8 cellular contexts compared by ENCODE assay signal in the genomic region with DNA sequence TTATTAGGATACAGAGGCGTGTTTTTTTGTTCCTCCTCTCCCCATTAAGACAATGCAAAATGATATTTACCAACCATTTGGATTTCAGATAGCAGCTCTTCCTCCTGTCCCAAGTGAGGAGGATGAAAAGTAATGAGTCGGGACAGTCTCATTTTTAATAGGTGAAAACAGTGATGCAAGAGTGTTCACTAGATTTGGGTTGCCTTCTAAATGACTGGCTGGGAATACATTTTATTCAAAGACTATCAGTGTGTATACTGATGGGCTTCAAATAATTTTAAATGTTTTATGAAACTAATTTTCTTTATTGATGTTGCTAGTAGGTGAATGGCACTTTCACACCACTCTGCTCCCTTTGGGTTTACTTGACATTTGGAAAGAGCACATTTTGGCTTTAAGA. TPM values are rescaled to one million over a fixed set of nuclear protein-coding genes. Genes with fewer than 3 reads are reported as not detected.
DNase-seq lines count a peak whose midpoint lies in the region; ATAC-seq and TF ChIP-seq lines count a peak whose summit lies in the region.

No MANE protein-coding gene starts in this region.

- H3K27me3 ChIP-seq in hepatocyte, result no peaks in the 10 kb centered on the region

- intact Hi-C loops in activated CD4-positive, alpha-beta memory T cell treated with anti-CD3 and anti-CD28 coated beads for 36 hours (cut with micrococcal nuclease), result loop anchor here (10.0 kb wide), 1 partner anchor 774 kb away; the partner anchor contains the start of genes DTL and INTS7

- no peaks in the 10 kb centered on the region for H3K9me2 ChIP-seq in hepatocyte (replicated peaks; ENCODE audit: insufficient read depth)

- peaks cover 24% of the 10 kb centered on the region for H3K4me1 Mint-ChIP-seq in activated CD4-positive, alpha-beta memory T cell treated with anti-CD3 and anti-CD28 coated beads for 36 hours (ENCODE audit: low read depth)
- peaks cover 19% of the 10 kb centered on the region for H3K4me1 Mint-ChIP-seq in stimulated activated effector memory CD8-positive, alpha-beta T cell treated with anti-CD3 and anti-CD28 coated beads, Interleukin-12 subunit alpha, Interleukin-12 subunit beta, amount 100 ng/mL, for 72 hours

- no peak for TF ChIP-seq CTCF in HEK293 (tag by site-specific recombination; IDR thresholded peaks at IDR 0.05)
- no peak for TF ChIP-seq CTCF in hepatocyte (IDR thresholded peaks at IDR 0.05; ENCODE audit: poor library complexity)

- H3K27me3 Mint-ChIP-seq in activated CD4-positive, alpha-beta memory T cell treated with anti-CD3 and anti-CD28 coated beads for 36 hours, result no peaks in the 10 kb centered on the region

- H3K4me3 ChIP-seq in HEK293 (ENCODE audit: low read depth, low read length), result peak overlapping the region; percentile 97
- H3K4me3 ChIP-seq in hepatocyte, result peak overlapping the region; percentile 96

- H3K4me1 ChIP-seq in HEK293 (ENCODE audit: control insufficient read depth, insufficient read depth, low read length), result no peaks in the 10 kb centered on the region
- H3K4me1 ChIP-seq in hepatocyte (ENCODE audit: insufficient read depth), result peaks cover 19% of the 10 kb centered on the region

- peaks cover 15% of the 10 kb centered on the region for H3K36me3 Mint-ChIP-seq in activated CD4-positive, alpha-beta memory T cell treated with anti-CD3 and anti-CD28 coated beads for 36 hours
- H3K36me3 Mint-ChIP-seq in stimulated activated effector memory CD8-positive, alpha-beta T cell treated with anti-CD3 and anti-CD28 coated beads, Interleukin-12 subunit alpha, Interleukin-12 subunit beta, amount 100 ng/mL, for 72 hours, result peaks cover 67% of the 10 kb centered on the region

- H3K27ac Mint-ChIP-seq in activated CD4-positive, alpha-beta memory T cell treated with anti-CD3 and anti-CD28 coated beads for 36 hours, result peak overlapping the region; percentile 70
- peak overlapping the region; percentile 84 for H3K27ac Mint-ChIP-seq in stimulated activated effector memory CD8-positive, alpha-beta T cell treated with anti-CD3 and anti-CD28 coated beads, Interleukin-12 subunit alpha, Interleukin-12 subunit beta, amount 100 ng/mL, for 72 hours

- H3K9me3 Mint-ChIP-seq in activated CD4-positive, alpha-beta memory T cell treated with anti-CD3 and anti-CD28 coated beads for 36 hours, result no peaks in the 10 kb centered on the region
- H3K9me3 Mint-ChIP-seq in stimulated activated effector memory CD8-positive, alpha-beta T cell treated with anti-CD3 and anti-CD28 coated beads, Interleukin-12 subunit alpha, Interleukin-12 subunit beta, amount 100 ng/mL, for 72 hours, result no peaks in the 10 kb centered on the region

- H3K79me2 ChIP-seq in hepatocyte, result peaks cover 47% of the 10 kb centered on the region

- no peaks in the 10 kb centered on the region; a peak in 2 of 3 replicates for H3K36me3 ChIP-seq in HEK293 (ENCODE audit: control insufficient read depth in 2 of 2, insufficient read depth in 1 of 2, low read length in 2 of 2)
- H3K36me3 ChIP-seq in hepatocyte (replicated peaks; ENCODE audit: insufficient read depth, low read depth), result no peaks in the 10 kb centered on the region

- CTCF ChIA-PET in HEK293 (lab: Yijun Ruan, JAX), result interaction anchor here (0.8 to 1.1 kb wide), 2 partner anchors 15 to 127 kb away, joined by 3 read pairs; partner anchors contain the start of gene KCNH1
- CTCF ChIA-PET in activated CD4-positive, alpha-beta memory T cell treated with anti-CD3 and anti-CD28 coated beads for 36 hours (lab: Charles Lee), result interaction anchor here (0.9 to 1.8 kb wide), 3 partner anchors 17 to 254 kb away, joined by 3 to 4 read pairs (median 4); no protein-coding TSS in a partner anchor

- H3K4me2 ChIP-seq in hepatocyte, result peak overlapping the region; percentile 85

- no peaks in the 10 kb centered on the region for H3K9me3 ChIP-seq in HEK293 (ENCODE audit: control insufficient read depth, insufficient read depth, low read depth, low read length)
- no peaks in the 10 kb centered on the region for H3K9me3 ChIP-seq in hepatocyte (ENCODE audit: low read depth)

- no peak for ATAC-seq in stimulated activated effector memory CD8-positive, alpha-beta T cell treated with anti-CD3 and anti-CD28 coated beads, Interleukin-12 subunit alpha, Interleukin-12 subunit beta, amount 100 ng/mL, for 72 hours
- ATAC-seq in GM19397 (IDR thresholded peaks at IDR 0.05; ENCODE audit: unreplicated experiment), result no peak

- POLR2A ChIA-PET in HEK293 (lab: Yijun Ruan, JAX), result interaction anchor here (1.0 kb wide), 1 partner anchor 17 kb away, joined by 3 read pairs; no protein-coding TSS in a partner anchor
- POLR2A ChIA-PET in activated CD4-positive, alpha-beta memory T cell treated with anti-CD3 and anti-CD28 coated beads for 36 hours (lab: Charles Lee), result interaction anchor here (0.6 to 2.0 kb wide), 6 partner anchors 22 to 155 kb away, joined by 3 to 6 read pairs (median 3); no protein-coding TSS in a partner anchor

- 50% methylated on average over 2 of the region's 2 CpGs for WGBS in hepatocyte (ENCODE audit: low lambda C conversion rate, missing lambda C conversion rate)

- peak overlapping the region; percentile 36 for H2AFZ ChIP-seq in hepatocyte

- peaks cover 5% of the 10 kb centered on the region for H4K20me1 ChIP-seq in hepatocyte (ENCODE audit: insufficient read depth, poor library complexity, severe bottlenecking)

- peak overlapping the region; percentile 69; the same call in 1 of the 2 replicates for H3K27ac ChIP-seq in HEK293 (ENCODE audit: extremely low read depth, low read depth, low read length)
- peak overlapping the region; percentile 73 for H3K27ac ChIP-seq in hepatocyte

- peak overlapping the region; percentile 83 for H3K4me3 Mint-ChIP-seq in activated CD4-positive, alpha-beta memory T cell treated with anti-CD3 and anti-CD28 coated beads for 36 hours
- H3K4me3 Mint-ChIP-seq in stimulated activated effector memory CD8-positive, alpha-beta T cell treated with anti-CD3 and anti-CD28 coated beads, Interleukin-12 subunit alpha, Interleukin-12 subunit beta, amount 100 ng/mL, for 72 hours, result peak overlapping the region; percentile 94

- no peak for DNase-seq in activated CD4-positive, alpha-beta memory T cell treated with anti-CD3 and anti-CD28 coated beads for 36 hours
- no peak for DNase-seq in hepatocyte (ENCODE audit: low spot score)
- no peak for DNase-seq in stimulated activated effector memory CD8-positive, alpha-beta T cell treated with anti-CD3 and anti-CD28 coated beads, Interleukin-12 subunit alpha, Interleukin-12 subunit beta, amount 100 ng/mL, for 72 hours (ENCODE audit: low spot score in 2 of 2)
- DNase-seq in 8988T, result no peak
- no peak for DNase-seq in SW 1271 (lab: John Stamatoyannopoulos, UW)
- no peak for DNase-seq in ureter (ENCODE audit: low spot score)

TF ChIP-seq in HEK293, 187 proteins besides CTCF, POLR2A, EP300 and RAD21 (continues in another document):
- TF ChIP-seq PRDM1 (tag by site-specific recombination; IDR thresholded peaks at IDR 0.05) (peak; percentile 56), PRDM6 (tag by site-specific recombination; IDR thresholded peaks at IDR 0.05) (no peak), ZBTB17 (tag by site-specific recombination; IDR thresholded peaks at IDR 0.05) (no peak), KLF8 (tag by site-specific recombination; IDR thresholded peaks at IDR 0.05) (no peak), ZNF391 (tag by site-specific recombination; IDR thresholded peaks at IDR 0.05; ENCODE audit: borderline replicate concordance, low read depth) (no peak), ZNF19 (tag by site-specific recombination; IDR thresholded peaks at IDR 0.05; ENCODE audit: low read depth) (no peak), ZNF521 (tag by site-specific recombination; IDR thresholded peaks at IDR 0.05) (no peak), ZNF2 (tag by site-specific recombination; IDR thresholded peaks at IDR 0.05) (no peak), OSR2 (tag by site-specific recombination; IDR thresholded peaks at IDR 0.05) (no peak)
- TF ChIP-seq, protein P1, sequence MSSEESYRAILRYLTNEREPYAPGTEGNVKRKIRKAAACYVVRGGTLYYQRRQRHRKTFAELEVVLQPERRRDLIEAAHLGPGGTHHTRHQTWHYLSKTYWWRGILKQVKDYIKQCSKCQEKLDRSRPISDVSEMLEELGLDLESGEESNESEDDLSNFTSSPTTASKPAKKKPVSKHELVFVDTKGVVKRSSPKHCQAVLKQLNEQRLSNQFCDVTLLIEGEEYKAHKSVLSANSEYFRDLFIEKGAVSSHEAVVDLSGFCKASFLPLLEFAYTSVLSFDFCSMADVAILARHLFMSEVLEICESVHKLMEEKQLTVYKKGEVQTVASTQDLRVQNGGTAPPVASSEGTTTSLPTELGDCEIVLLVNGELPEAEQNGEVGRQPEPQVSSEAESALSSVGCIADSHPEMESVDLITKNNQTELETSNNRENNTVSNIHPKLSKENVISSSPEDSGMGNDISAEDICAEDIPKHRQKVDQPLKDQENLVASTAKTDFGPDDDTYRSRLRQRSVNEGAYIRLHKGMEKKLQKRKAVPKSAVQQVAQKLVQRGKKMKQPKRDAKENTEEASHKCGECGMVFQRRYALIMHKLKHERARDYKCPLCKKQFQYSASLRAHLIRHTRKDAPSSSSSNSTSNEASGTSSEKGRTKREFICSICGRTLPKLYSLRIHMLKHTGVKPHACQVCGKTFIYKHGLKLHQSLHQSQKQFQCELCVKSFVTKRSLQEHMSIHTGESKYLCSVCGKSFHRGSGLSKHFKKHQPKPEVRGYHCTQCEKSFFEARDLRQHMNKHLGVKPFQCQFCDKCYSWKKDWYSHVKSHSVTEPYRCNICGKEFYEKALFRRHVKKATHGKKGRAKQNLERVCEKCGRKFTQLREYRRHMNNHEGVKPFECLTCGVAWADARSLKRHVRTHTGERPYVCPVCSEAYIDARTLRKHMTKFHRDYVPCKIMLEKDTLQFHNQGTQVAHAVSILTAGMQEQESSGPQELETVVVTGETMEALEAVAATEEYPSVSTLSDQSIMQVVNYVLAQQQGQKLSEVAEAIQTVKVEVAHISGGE (tag by site-specific recombination; conservative IDR thresholded peaks at IDR 0.05; ENCODE audit: low read depth), result no peak

RNA-seq across cellular contexts. Expression of gene RCOR3, which starts 2.1 kb away (rescaled TPM):
- total RNA-seq in activated CD4-positive, alpha-beta memory T cell treated with anti-CD3 and anti-CD28 coated beads for 36 hours, result 10 to 100 TPM; 30.2 to 32.7 TPM
- total RNA-seq in hepatocyte (39.6 and 41.1 TPM in 2 replicates), ureter (104 TPM)
- 25.0 and 25.6 TPM in 2 replicates for polyA plus RNA-seq in hepatocyte
